ENCODE assay signal across 14 cellular contexts in genomic region chr3:125050486-125051172, GRCh38. TPM values are rescaled to one million over a fixed set of nuclear protein-coding genes. Genes with fewer than 3 reads are reported as not detected.
A peak's percentile ranks its signal among the peaks of the same experiment; 100 is the strongest.
DNase-seq lines count a peak whose midpoint lies in the region; ATAC-seq and TF ChIP-seq lines count a peak whose summit lies in the region.
"Had no signal": no experiment of that assay in that cellular context is flagged by ENCODE, and none has a peak within 500 bp of the region (broad histone marks: within the 10 kb centered on the region; RNA-seq: fewer than 3 reads in every experiment).

No MANE protein-coding gene starts in this region.

- H3K9me3 Mint-ChIP-seq in T-cell, result no peaks in the 10 kb centered on the region
- H3K9me3 Mint-ChIP-seq: activated CD4-positive, alpha-beta memory T cell treated with anti-CD3 and anti-CD28 coated beads, Interleukin-2, amount 10 ng/mL, durations not matched to agents 7 days and 5 days; IgD-negative memory B cell had no signal

- intact Hi-C loops in HCT116 (cut with micrococcal nuclease), result no loop called here
- intact Hi-C loops in sciatic nerve (cut with DNase I), result no loop called here

- no peak overlapping the region for H3K4me2 ChIP-seq in HCT116 (ENCODE audit: low read length)

- H3K27me3 Mint-ChIP-seq in T-cell, result no peaks in the 10 kb centered on the region
- H3K27me3 Mint-ChIP-seq: IgD-negative memory B cell had no signal

- no peaks in the 10 kb centered on the region for H3K36me3 ChIP-seq in HCT116 (ENCODE audit: control insufficient read depth in 1 of 2, insufficient read depth in 2 of 2, low read length in 2 of 2)
- H3K36me3 ChIP-seq: uterus had no signal

- no peaks in the 10 kb centered on the region for H4K20me1 ChIP-seq in HCT116 (ENCODE audit: insufficient read depth)

- peak overlapping the region; percentile 89 to 95 for H3K27ac Mint-ChIP-seq in T-cell

- no peaks in the 10 kb centered on the region for H3K79me2 ChIP-seq in HCT116 (ENCODE audit: insufficient read depth, low read length)

- RAD21 ChIA-PET in HCT116 (lab: Charles Lee; ENCODE audit: low non-redundant PET in 1 of 2, low total read pairs in 2 of 2, uncharacterized antibody in 2 of 2, unreplicated experiment in 2 of 2), result no interaction called here

- peaks cover 4 to 19% of the 10 kb centered on the region in 2 experiments; a peak in 3 of 4 replicates for H3K4me1 ChIP-seq in HCT116 (ENCODE audit: control insufficient read depth in 1 of 2, insufficient read depth in 2 of 2, low read length in 2 of 2)

- H3K9me3 ChIP-seq in HCT116 (ENCODE audit: control insufficient read depth in 1 of 2, insufficient read depth in 1 of 2, low read depth in 1 of 2, low read length in 2 of 2), result no peaks in the 10 kb centered on the region
- H3K9me3 ChIP-seq: uterus had no signal

- H3K9ac ChIP-seq in HCT116 (ENCODE audit: low read length), result no peak overlapping the region

- no peak for TF ChIP-seq RAD21 in HCT116 (IDR thresholded peaks at IDR 0.05; ENCODE audit: low read depth)

- H2AFZ ChIP-seq in HCT116 (ENCODE audit: low read depth, low read length, poor library complexity, severe bottlenecking), result no peak overlapping the region

- no peak for TF ChIP-seq POLR2A in HCT116 (IDR thresholded peaks at IDR 0.05; ENCODE audit: borderline replicate concordance, extremely low read depth, insufficient read depth, insufficient read length)

- no peak for ATAC-seq in HCT116
- ATAC-seq in T-cell (replicated peaks in 1 of 4), result no peak
- no peak for ATAC-seq in sciatic nerve

- peaks cover 72 to 78% (median 77%) of the 10 kb centered on the region in 3 donors for H3K4me1 Mint-ChIP-seq in T-cell

- peaks cover 5% of the 10 kb centered on the region; the same call in 1 of the 2 replicates for H3K27me3 ChIP-seq in HCT116 (ENCODE audit: insufficient read depth, low read length)
- H3K27me3 ChIP-seq: uterus had no signal

- POLR2A ChIA-PET in HCT116 (lab: Charles Lee), result no interaction called here
- POLR2A ChIA-PET in T-cell (lab: Charles Lee), result no interaction called here

- H3K4me3 ChIP-seq in AG09309 (ENCODE audit: control insufficient read depth, low read depth, low read length) (no peak overlapping the region), HCT116 (replicated peaks in 1 of 2; ENCODE audit: low read depth in 1 of 2, low read length in 2 of 2) (no peak overlapping the region)
- H3K4me3 ChIP-seq: SK-N-MC, uterus had no signal

- DNase-seq in AG09309 (ENCODE audit: low read depth), result no peak
- no peak for DNase-seq in HCT116 (ENCODE audit: low read depth, low spot score)
- DNase-seq in T-cell, result no peak
- DNase-seq in islet precursor cell, result peak; percentile 36
- DNase-seq in SKM-1 (lab: John Stamatoyannopoulos, UW; ENCODE audit: unreplicated experiment), result no peak
- no peak for DNase-seq in HuH-7.5 (ENCODE audit: low spot score)
- no peak for DNase-seq in sciatic nerve (ENCODE audit: low spot score)
- DNase-seq in hippocampal formation (lab: John Stamatoyannopoulos, UW), result no peak
- DNase-seq: GOT3, NCI-H446 treated with DMSO at 0.1 percent for 48 hours, uterus had no signal

- no peak overlapping the region for H3K27ac ChIP-seq in HCT116 (ENCODE audit: low read depth, low read length)
- H3K27ac ChIP-seq: SK-N-MC had no signal

- BruUV-seq in HCT116 (replicated peaks; lab: Mats Ljungman, UMichigan), result no TSS peak

- peaks cover 19% of the 10 kb centered on the region for H3K36me3 Mint-ChIP-seq in T-cell
- H3K36me3 Mint-ChIP-seq: IgD-negative memory B cell had no signal

- CTCF ChIA-PET in HCT116 (lab: Charles Lee) (no interaction called here), T-cell (lab: Charles Lee) (no interaction called here)

- no peaks in the 10 kb centered on the region for H3K9me2 ChIP-seq in HCT116 (ENCODE audit: insufficient read depth)

- H3K4me3 Mint-ChIP-seq in T-cell, result peak overlapping the region in 1 of 3 donors; percentile 95

- peak; percentile 4 for TF ChIP-seq CTCF in AG09309 (IDR thresholded peaks at IDR 0.05; ENCODE audit: control insufficient read depth, insufficient read depth, low read depth, low read length, missing control alignments)
- 0 out of 6 replicates have a peak, but pooled peaks of 2 of the 3 experiments have one; percentile 5 to 24 for TF ChIP-seq CTCF in HCT116 (IDR thresholded peaks at IDR 0.05 in 2 of 3, conservative IDR thresholded peaks at IDR 0.05 in 1 of 3; ENCODE audit: borderline replicate concordance in 1 of 3, insufficient read depth in 1 of 3, low read depth in 2 of 3, low read length in 2 of 3)

TF ChIP-seq in HCT116, 20 proteins besides CTCF, POLR2A, EP300 and RAD21:
- TF ChIP-seq ELF1 (IDR thresholded peaks at IDR 0.05; ENCODE audit: borderline replicate concordance, low read depth), result no peak
TF ChIP-seq in HCT116: peak in this region for 0.

RNA-seq across cellular contexts. Expression of gene HEG1, which starts 5.2 kb away (rescaled TPM):
- total RNA-seq in HCT116 (2021; ENCODE audit: unreplicated experiment) (2.6 TPM), T-cell (10 to 100 TPM; 22.6 to 27.6 (median 25.6) TPM), sciatic nerve (87.4 TPM)
- 0.60 and 0.87 TPM in 2 replicates for polyA plus RNA-seq in HCT116 (2012)
